In the genomic region with DNA sequence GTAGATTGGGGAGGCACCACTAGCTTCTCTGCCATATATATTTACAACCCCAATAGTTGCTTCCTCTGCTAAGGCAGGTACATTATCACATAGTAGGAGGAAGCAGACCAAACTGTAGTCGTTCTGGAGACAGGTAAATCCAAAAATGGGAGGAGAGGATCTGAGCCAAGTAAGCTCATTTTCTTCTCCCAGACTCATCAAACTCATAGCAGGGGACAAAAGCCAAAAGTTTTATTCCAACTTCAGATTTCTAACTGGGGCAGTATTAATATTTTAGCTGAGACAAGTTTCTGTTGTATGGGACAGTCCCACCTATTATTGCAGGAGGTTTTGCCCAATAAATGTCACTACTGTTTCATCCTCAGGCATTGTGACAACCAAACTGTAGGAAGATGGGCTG, we compare ENCODE assay signal across 1 cellular context.
TF ChIP-seq lines count a peak whose summit lies in the region.

No MANE protein-coding gene starts in this region.

TF ChIP-seq in WTC11, 78 proteins besides CTCF, POLR2A, EP300 and RAD21 (continued from another document):
- TF ChIP-seq, protein P1, sequence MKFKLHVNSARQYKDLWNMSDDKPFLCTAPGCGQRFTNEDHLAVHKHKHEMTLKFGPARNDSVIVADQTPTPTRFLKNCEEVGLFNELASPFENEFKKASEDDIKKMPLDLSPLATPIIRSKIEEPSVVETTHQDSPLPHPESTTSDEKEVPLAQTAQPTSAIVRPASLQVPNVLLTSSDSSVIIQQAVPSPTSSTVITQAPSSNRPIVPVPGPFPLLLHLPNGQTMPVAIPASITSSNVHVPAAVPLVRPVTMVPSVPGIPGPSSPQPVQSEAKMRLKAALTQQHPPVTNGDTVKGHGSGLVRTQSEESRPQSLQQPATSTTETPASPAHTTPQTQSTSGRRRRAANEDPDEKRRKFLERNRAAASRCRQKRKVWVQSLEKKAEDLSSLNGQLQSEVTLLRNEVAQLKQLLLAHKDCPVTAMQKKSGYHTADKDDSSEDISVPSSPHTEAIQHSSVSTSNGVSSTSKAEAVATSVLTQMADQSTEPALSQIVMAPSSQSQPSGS (CRISPR knock-in tag; IDR thresholded peaks at IDR 0.05; ENCODE audit: borderline replicate concordance, low read depth): no peak
- no peak for TF ChIP-seq HMGA2 (CRISPR knock-in tag; IDR thresholded peaks at IDR 0.05)
- TF ChIP-seq, protein P2, sequence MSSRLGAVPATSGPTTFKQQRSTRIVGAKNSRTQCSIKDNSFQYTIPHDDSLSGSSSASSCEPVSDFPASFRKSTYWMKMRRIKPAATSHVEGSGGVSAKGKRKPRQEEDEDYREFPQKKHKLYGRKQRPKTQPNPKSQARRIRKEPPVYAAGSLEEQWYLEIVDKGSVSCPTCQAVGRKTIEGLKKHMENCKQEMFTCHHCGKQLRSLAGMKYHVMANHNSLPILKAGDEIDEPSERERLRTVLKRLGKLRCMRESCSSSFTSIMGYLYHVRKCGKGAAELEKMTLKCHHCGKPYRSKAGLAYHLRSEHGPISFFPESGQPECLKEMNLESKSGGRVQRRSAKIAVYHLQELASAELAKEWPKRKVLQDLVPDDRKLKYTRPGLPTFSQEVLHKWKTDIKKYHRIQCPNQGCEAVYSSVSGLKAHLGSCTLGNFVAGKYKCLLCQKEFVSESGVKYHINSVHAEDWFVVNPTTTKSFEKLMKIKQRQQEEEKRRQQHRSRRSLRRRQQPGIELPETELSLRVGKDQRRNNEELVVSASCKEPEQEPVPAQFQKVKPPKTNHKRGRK (CRISPR knock-in tag; IDR thresholded peaks at IDR 0.05; ENCODE audit: borderline replicate concordance): no peak
